In genomic region chr1:235866913-235867850, GRCh38 we compare ENCODE assay signal across 1 cellular context.
TF ChIP-seq lines count a peak whose summit lies in the region.

No MANE protein-coding gene starts in this region.

TF ChIP-seq in K562, 482 proteins besides CTCF, POLR2A, EP300 and RAD21 (continued from another document and continues in another):
- TF ChIP-seq, protein P1, sequence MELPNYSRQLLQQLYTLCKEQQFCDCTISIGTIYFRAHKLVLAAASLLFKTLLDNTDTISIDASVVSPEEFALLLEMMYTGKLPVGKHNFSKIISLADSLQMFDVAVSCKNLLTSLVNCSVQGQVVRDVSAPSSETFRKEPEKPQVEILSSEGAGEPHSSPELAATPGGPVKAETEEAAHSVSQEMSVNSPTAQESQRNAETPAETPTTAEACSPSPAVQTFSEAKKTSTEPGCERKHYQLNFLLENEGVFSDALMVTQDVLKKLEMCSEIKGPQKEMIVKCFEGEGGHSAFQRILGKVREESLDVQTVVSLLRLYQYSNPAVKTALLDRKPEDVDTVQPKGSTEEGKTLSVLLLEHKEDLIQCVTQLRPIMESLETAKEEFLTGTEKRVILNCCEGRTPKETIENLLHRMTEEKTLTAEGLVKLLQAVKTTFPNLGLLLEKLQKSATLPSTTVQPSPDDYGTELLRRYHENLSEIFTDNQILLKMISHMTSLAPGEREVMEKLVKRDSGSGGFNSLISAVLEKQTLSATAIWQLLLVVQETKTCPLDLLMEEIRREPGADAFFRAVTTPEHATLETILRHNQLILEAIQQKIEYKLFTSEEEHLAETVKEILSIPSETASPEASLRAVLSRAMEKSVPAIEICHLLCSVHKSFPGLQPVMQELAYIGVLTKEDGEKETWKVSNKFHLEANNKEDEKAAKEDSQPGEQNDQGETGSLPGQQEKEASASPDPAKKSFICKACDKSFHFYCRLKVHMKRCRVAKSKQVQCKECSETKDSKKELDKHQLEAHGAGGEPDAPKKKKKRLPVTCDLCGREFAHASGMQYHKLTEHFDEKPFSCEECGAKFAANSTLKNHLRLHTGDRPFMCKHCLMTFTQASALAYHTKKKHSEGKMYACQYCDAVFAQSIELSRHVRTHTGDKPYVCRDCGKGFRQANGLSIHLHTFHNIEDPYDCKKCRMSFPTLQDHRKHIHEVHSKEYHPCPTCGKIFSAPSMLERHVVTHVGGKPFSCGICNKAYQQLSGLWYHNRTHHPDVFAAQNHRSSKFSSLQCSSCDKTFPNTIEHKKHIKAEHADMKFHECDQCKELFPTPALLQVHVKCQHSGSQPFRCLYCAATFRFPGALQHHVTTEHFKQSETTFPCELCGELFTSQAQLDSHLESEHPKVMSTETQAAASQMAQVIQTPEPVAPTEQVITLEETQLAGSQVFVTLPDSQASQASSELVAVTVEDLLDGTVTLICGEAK (IDR thresholded peaks at IDR 0.05) = peak; percentile 20; the same call in 1 of the 2 replicates
- TF ChIP-seq, protein P1 (CRISPR knock-in tag; IDR thresholded peaks at IDR 0.05) = no peak
- TF ChIP-seq ZNF24 (IDR thresholded peaks at IDR 0.05) (no peak), PML (IDR thresholded peaks at IDR 0.05; ENCODE audit: low read length) (peak; percentile 77; the same call in 1 of the 2 replicates), HDAC2 (IDR thresholded peaks at IDR 0.05) (0 out of 2 replicates have a peak, but pooled peaks have one; percentile 51), CBX8 (IDR thresholded peaks at IDR 0.05; ENCODE audit: borderline replicate concordance, extremely low read depth, low read depth, low read length, poor library complexity, severe bottlenecking) (no peak), MYBL2 (IDR thresholded peaks at IDR 0.05; ENCODE audit: low read depth) (no peak), MYBL2 (CRISPR knock-in tag; IDR thresholded peaks at IDR 0.05; ENCODE audit: borderline replicate concordance) (no peak), HEY1 (CRISPR knock-in tag; IDR thresholded peaks at IDR 0.05; ENCODE audit: borderline replicate concordance) (no peak), KLF16 (IDR thresholded peaks at IDR 0.05) (no peak), RBM22 (IDR thresholded peaks at IDR 0.05; ENCODE audit: low read depth, low read length, poor library complexity, severe bottlenecking) (no peak), ZNF263 (CRISPR knock-in tag; IDR thresholded peaks at IDR 0.05; ENCODE audit: borderline replicate concordance) (0 out of 2 replicates have a peak, but pooled peaks have one; percentile 22), RBM34 (IDR thresholded peaks at IDR 0.05; ENCODE audit: borderline replicate concordance, insufficient read depth, low read length) (no peak), RBM25 (IDR thresholded peaks at IDR 0.05; ENCODE audit: low read depth, low read length, severe bottlenecking) (peak; percentile 97), SNIP1 (IDR thresholded peaks at IDR 0.05; ENCODE audit: low read depth) (no peak), TRIM28 (IDR thresholded peaks at IDR 0.05) (no peak), TSC22D4 (tag; IDR thresholded peaks at IDR 0.05) (no peak), ZNF707 (CRISPR knock-in tag; conservative IDR thresholded peaks at IDR 0.05) (no peak), KLF6 (CRISPR knock-in tag; IDR thresholded peaks at IDR 0.05; ENCODE audit: borderline replicate concordance) (no peak), SNRNP70 (optimal IDR thresholded peaks at IDR 0.05; ENCODE audit: low read depth, low read length) (no peak), FIP1L1 (IDR thresholded peaks at IDR 0.05; ENCODE audit: low read depth, low read length, poor library complexity, severe bottlenecking) (peak; percentile 8), ZKSCAN8 (CRISPR knock-in tag; IDR thresholded peaks at IDR 0.05) (no peak), GATA2 (CRISPR knock-in tag; IDR thresholded peaks at IDR 0.05) (no peak), ZZZ3 (IDR thresholded peaks at IDR 0.05) (no peak), SRF (CRISPR knock-in tag; IDR thresholded peaks at IDR 0.05) (no peak; a peak in 1 of 4 replicates)
- TF ChIP-seq, protein P2, sequence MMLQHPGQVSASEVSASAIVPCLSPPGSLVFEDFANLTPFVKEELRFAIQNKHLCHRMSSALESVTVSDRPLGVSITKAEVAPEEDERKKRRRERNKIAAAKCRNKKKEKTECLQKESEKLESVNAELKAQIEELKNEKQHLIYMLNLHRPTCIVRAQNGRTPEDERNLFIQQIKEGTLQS (IDR thresholded peaks at IDR 0.05) = no peak
- TF ChIP-seq, protein P2 (CRISPR knock-in tag; conservative IDR thresholded peaks at IDR 0.05) = no peak
- TF ChIP-seq, protein P3, sequence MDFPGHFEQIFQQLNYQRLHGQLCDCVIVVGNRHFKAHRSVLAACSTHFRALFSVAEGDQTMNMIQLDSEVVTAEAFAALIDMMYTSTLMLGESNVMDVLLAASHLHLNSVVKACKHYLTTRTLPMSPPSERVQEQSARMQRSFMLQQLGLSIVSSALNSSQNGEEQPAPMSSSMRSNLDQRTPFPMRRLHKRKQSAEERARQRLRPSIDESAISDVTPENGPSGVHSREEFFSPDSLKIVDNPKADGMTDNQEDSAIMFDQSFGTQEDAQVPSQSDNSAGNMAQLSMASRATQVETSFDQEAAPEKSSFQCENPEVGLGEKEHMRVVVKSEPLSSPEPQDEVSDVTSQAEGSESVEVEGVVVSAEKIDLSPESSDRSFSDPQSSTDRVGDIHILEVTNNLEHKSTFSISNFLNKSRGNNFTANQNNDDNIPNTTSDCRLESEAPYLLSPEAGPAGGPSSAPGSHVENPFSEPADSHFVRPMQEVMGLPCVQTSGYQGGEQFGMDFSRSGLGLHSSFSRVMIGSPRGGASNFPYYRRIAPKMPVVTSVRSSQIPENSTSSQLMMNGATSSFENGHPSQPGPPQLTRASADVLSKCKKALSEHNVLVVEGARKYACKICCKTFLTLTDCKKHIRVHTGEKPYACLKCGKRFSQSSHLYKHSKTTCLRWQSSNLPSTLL (IDR thresholded peaks at IDR 0.05) = peak; percentile 91
- TF ChIP-seq, protein P4, sequence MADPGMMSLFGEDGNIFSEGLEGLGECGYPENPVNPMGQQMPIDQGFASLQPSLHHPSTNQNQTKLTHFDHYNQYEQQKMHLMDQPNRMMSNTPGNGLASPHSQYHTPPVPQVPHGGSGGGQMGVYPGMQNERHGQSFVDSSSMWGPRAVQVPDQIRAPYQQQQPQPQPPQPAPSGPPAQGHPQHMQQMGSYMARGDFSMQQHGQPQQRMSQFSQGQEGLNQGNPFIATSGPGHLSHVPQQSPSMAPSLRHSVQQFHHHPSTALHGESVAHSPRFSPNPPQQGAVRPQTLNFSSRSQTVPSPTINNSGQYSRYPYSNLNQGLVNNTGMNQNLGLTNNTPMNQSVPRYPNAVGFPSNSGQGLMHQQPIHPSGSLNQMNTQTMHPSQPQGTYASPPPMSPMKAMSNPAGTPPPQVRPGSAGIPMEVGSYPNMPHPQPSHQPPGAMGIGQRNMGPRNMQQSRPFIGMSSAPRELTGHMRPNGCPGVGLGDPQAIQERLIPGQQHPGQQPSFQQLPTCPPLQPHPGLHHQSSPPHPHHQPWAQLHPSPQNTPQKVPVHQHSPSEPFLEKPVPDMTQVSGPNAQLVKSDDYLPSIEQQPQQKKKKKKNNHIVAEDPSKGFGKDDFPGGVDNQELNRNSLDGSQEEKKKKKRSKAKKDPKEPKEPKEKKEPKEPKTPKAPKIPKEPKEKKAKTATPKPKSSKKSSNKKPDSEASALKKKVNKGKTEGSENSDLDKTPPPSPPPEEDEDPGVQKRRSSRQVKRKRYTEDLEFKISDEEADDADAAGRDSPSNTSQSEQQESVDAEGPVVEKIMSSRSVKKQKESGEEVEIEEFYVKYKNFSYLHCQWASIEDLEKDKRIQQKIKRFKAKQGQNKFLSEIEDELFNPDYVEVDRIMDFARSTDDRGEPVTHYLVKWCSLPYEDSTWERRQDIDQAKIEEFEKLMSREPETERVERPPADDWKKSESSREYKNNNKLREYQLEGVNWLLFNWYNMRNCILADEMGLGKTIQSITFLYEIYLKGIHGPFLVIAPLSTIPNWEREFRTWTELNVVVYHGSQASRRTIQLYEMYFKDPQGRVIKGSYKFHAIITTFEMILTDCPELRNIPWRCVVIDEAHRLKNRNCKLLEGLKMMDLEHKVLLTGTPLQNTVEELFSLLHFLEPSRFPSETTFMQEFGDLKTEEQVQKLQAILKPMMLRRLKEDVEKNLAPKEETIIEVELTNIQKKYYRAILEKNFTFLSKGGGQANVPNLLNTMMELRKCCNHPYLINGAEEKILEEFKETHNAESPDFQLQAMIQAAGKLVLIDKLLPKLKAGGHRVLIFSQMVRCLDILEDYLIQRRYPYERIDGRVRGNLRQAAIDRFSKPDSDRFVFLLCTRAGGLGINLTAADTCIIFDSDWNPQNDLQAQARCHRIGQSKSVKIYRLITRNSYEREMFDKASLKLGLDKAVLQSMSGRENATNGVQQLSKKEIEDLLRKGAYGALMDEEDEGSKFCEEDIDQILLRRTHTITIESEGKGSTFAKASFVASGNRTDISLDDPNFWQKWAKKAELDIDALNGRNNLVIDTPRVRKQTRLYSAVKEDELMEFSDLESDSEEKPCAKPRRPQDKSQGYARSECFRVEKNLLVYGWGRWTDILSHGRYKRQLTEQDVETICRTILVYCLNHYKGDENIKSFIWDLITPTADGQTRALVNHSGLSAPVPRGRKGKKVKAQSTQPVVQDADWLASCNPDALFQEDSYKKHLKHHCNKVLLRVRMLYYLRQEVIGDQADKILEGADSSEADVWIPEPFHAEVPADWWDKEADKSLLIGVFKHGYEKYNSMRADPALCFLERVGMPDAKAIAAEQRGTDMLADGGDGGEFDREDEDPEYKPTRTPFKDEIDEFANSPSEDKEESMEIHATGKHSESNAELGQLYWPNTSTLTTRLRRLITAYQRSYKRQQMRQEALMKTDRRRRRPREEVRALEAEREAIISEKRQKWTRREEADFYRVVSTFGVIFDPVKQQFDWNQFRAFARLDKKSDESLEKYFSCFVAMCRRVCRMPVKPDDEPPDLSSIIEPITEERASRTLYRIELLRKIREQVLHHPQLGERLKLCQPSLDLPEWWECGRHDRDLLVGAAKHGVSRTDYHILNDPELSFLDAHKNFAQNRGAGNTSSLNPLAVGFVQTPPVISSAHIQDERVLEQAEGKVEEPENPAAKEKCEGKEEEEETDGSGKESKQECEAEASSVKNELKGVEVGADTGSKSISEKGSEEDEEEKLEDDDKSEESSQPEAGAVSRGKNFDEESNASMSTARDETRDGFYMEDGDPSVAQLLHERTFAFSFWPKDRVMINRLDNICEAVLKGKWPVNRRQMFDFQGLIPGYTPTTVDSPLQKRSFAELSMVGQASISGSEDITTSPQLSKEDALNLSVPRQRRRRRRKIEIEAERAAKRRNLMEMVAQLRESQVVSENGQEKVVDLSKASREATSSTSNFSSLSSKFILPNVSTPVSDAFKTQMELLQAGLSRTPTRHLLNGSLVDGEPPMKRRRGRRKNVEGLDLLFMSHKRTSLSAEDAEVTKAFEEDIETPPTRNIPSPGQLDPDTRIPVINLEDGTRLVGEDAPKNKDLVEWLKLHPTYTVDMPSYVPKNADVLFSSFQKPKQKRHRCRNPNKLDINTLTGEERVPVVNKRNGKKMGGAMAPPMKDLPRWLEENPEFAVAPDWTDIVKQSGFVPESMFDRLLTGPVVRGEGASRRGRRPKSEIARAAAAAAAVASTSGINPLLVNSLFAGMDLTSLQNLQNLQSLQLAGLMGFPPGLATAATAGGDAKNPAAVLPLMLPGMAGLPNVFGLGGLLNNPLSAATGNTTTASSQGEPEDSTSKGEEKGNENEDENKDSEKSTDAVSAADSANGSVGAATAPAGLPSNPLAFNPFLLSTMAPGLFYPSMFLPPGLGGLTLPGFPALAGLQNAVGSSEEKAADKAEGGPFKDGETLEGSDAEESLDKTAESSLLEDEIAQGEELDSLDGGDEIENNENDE (IDR thresholded peaks at IDR 0.05; ENCODE audit: low read depth, low read length) = no peak
